In genomic region chr6:27139753-27140522, GRCh38 we compare ENCODE assay signal across 8 cellular contexts.
A peak's percentile ranks its signal among the peaks of the same experiment; 100 is the strongest.
DNase-seq lines count a peak whose midpoint lies in the region; ATAC-seq and TF ChIP-seq lines count a peak whose summit lies in the region.

No MANE protein-coding gene starts in this region.

- H3K27me3 ChIP-seq in iPS-15b (ENCODE audit: control insufficient read depth, insufficient read depth, low read length), result no peaks in the 10 kb centered on the region
- H3K27me3 ChIP-seq in WERI-Rb-1 (ENCODE audit: insufficient read depth, low read depth, severe bottlenecking), result peaks cover 94% of the 10 kb centered on the region

- H3K4me3 Mint-ChIP-seq in activated T-helper 2 cell treated with anti-CD3 and anti-CD28 coated beads, Interferon-gamma antibody, Interleukin-2, Interleukin-4, amounts not matched to agents 10 μg/mL and 5 μg/mL and 100 μg/mL, durations not matched to agents 14 hours and 24 hours and 36 hours (ENCODE audit: low read depth), result peak overlapping the region; percentile 97
- peak overlapping the region; percentile 95 for H3K4me3 Mint-ChIP-seq in stimulated activated naive CD8-positive, alpha-beta T cell treated with anti-CD3 and anti-CD28 coated beads, Interleukin-15, Interleukin-2, amounts not matched to agents 100 ng/mL and 50 ng/mL, for 24 hours

- peaks cover 18% of the 10 kb centered on the region for H3K4me1 ChIP-seq in iPS-15b (ENCODE audit: control insufficient read depth, insufficient read depth, low read length)

- intact Hi-C loops in activated T-helper 2 cell treated with anti-CD3 and anti-CD28 coated beads, Interferon-gamma antibody, Interleukin-2, Interleukin-4, amounts not matched to agents 10 μg/mL and 5 μg/mL and 100 μg/mL, durations not matched to agents 14 hours and 24 hours and 36 hours (cut with micrococcal nuclease), result loop anchor here (2.0 to 10.0 kb wide), 5 partner anchors 15 to 1725 kb away; a partner anchor contains a TSS

- H3K9me3 ChIP-seq in iPS-15b (ENCODE audit: control insufficient read depth, insufficient read depth, low read length) (no peaks in the 10 kb centered on the region), WERI-Rb-1 (ENCODE audit: severe bottlenecking) (peaks cover 7% of the 10 kb centered on the region)

- peak overlapping the region; percentile 98 for H3K9ac ChIP-seq in iPS-15b (ENCODE audit: low read depth, low read length)

- H3K4me3 ChIP-seq in iPS-15b (ENCODE audit: low read depth, low read length) (peak overlapping the region; percentile 91), WERI-Rb-1 (ENCODE audit: low read depth, low read length) (no peak overlapping the region)

- in situ Hi-C loops in KBM-7 (cut with MboI; ENCODE audit: low pct_unique_long_range_greater_than_20kb, low sequenced_read_pairs), result loop anchor here (25.0 kb wide), 2 partner anchors 953 to 1103 kb away; a partner anchor contains a TSS

- no peaks in the 10 kb centered on the region for H3K27me3 Mint-ChIP-seq in activated T-helper 2 cell treated with anti-CD3 and anti-CD28 coated beads, Interferon-gamma antibody, Interleukin-2, Interleukin-4, amounts not matched to agents 10 μg/mL and 5 μg/mL and 100 μg/mL, durations not matched to agents 14 hours and 24 hours and 36 hours (ENCODE audit: low read depth)
- no peaks in the 10 kb centered on the region for H3K27me3 Mint-ChIP-seq in stimulated activated naive CD8-positive, alpha-beta T cell treated with anti-CD3 and anti-CD28 coated beads, Interleukin-15, Interleukin-2, amounts not matched to agents 100 ng/mL and 50 ng/mL, for 24 hours

- H3K9me3 Mint-ChIP-seq in activated T-helper 2 cell treated with anti-CD3 and anti-CD28 coated beads, Interferon-gamma antibody, Interleukin-2, Interleukin-4, amounts not matched to agents 10 μg/mL and 5 μg/mL and 100 μg/mL, durations not matched to agents 14 hours and 24 hours and 36 hours, result no peaks in the 10 kb centered on the region
- H3K9me3 Mint-ChIP-seq in stimulated activated naive CD8-positive, alpha-beta T cell treated with anti-CD3 and anti-CD28 coated beads, Interleukin-15, Interleukin-2, amounts not matched to agents 100 ng/mL and 50 ng/mL, for 24 hours, result no peaks in the 10 kb centered on the region

- H3K4me1 Mint-ChIP-seq in activated T-helper 2 cell treated with anti-CD3 and anti-CD28 coated beads, Interferon-gamma antibody, Interleukin-2, Interleukin-4, amounts not matched to agents 10 μg/mL and 5 μg/mL and 100 μg/mL, durations not matched to agents 14 hours and 24 hours and 36 hours (ENCODE audit: low read depth), result peaks cover 39% of the 10 kb centered on the region
- H3K4me1 Mint-ChIP-seq in stimulated activated naive CD8-positive, alpha-beta T cell treated with anti-CD3 and anti-CD28 coated beads, Interleukin-15, Interleukin-2, amounts not matched to agents 100 ng/mL and 50 ng/mL, for 24 hours (ENCODE audit: low read depth), result peaks cover 65% of the 10 kb centered on the region

- peak; percentile 15 for ATAC-seq in GM21360 (IDR thresholded peaks at IDR 0.05; ENCODE audit: unreplicated experiment)

- TF ChIP-seq CTCF in WERI-Rb-1 (IDR thresholded peaks at IDR 0.05; ENCODE audit: low read depth, low read length), result no peak

- peaks cover 18% of the 10 kb centered on the region for H3K36me3 Mint-ChIP-seq in activated T-helper 2 cell treated with anti-CD3 and anti-CD28 coated beads, Interferon-gamma antibody, Interleukin-2, Interleukin-4, amounts not matched to agents 10 μg/mL and 5 μg/mL and 100 μg/mL, durations not matched to agents 14 hours and 24 hours and 36 hours (ENCODE audit: low read depth)
- peaks cover 4% of the 10 kb centered on the region for H3K36me3 Mint-ChIP-seq in stimulated activated naive CD8-positive, alpha-beta T cell treated with anti-CD3 and anti-CD28 coated beads, Interleukin-15, Interleukin-2, amounts not matched to agents 100 ng/mL and 50 ng/mL, for 24 hours (ENCODE audit: low read depth)

- no peaks in the 10 kb centered on the region for H3K36me3 ChIP-seq in iPS-15b (ENCODE audit: control insufficient read depth, insufficient read depth, low read length)
- no peaks in the 10 kb centered on the region for H3K36me3 ChIP-seq in WERI-Rb-1

- DNase-seq in CMK (ENCODE audit: low read depth), result peak; percentile 46
- DNase-seq in KBM-7, result peak; percentile 83
- DNase-seq in activated T-helper 2 cell treated with anti-CD3 and anti-CD28 coated beads, Interferon-gamma antibody, Interleukin-2, Interleukin-4, amounts not matched to agents 10 μg/mL and 5 μg/mL and 100 μg/mL, durations not matched to agents 14 hours and 24 hours and 36 hours (ENCODE audit: low spot score), result no peak
- no peak for DNase-seq in WERI-Rb-1
- no peak for DNase-seq in NCI-H2107 treated with DMSO at 0.1 percent for 48 hours (lab: John Stamatoyannopoulos, UW; ENCODE audit: unreplicated experiment)

- H3K27ac ChIP-seq in WERI-Rb-1, result no peak overlapping the region

- peak overlapping the region; percentile 99 for H3K27ac Mint-ChIP-seq in activated T-helper 2 cell treated with anti-CD3 and anti-CD28 coated beads, Interferon-gamma antibody, Interleukin-2, Interleukin-4, amounts not matched to agents 10 μg/mL and 5 μg/mL and 100 μg/mL, durations not matched to agents 14 hours and 24 hours and 36 hours
- H3K27ac Mint-ChIP-seq in stimulated activated naive CD8-positive, alpha-beta T cell treated with anti-CD3 and anti-CD28 coated beads, Interleukin-15, Interleukin-2, amounts not matched to agents 100 ng/mL and 50 ng/mL, for 24 hours, result peak overlapping the region; percentile 98

Comparison
In these comparisons a context has a peak if more than half of its experiments do, and no peak if none do; other contexts are left out.
1. DNase-seq: peak in CMK (single experiment) and KBM-7 (single experiment); none in activated T-helper 2 cell treated with anti-CD3 and anti-CD28 coated beads, Interferon-gamma antibody, Interleukin-2, Interleukin-4, amounts not matched to agents 10 μg/mL and 5 μg/mL and 100 μg/mL, durations not matched to agents 14 hours and 24 hours and 36 hours (single experiment), WERI-Rb-1 (single experiment) and NCI-H2107 treated with DMSO at 0.1 percent for 48 hours (single experiment).